8 cellular contexts compared by ENCODE assay signal in the genomic region with DNA sequence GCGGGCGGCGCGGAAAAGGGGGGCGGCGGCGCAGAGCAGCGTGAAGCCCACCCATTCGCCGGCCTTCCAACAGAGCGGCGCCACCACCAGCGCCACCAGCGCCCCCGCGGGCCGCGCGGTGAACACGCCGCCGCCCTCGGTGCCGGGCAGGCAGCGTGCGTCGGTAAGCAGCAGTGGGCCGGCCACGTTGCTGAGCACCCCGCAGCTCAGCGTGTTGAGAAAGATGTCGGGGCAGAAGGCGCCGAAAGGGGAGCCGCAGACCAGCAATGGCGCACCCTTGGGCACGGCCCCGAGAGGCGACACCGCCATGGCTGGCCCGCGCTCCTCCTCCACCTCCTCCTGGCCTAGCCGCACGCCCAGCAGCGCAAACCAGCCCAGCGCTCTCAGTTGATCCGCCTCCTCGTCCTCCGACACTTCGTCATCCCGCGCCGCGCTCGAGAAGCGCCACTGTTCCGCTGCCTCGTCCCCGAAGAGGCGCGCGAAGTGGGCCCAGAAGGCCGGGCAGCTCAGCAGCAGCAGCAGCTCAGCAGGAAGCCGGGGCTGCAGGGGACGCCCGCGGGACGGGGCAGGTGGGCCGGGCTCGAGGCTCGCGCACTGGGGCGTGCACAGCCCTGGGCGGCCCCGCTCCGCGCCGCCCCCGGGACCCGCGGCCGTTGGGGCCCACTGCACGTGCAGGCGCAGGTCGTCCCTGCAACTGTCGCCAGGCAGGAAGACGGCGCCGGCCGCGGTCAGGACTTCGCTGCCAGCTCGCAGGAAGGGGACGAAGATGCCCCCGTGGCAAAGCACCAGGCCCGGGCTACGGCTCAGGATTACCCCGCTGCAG. TPM values are rescaled to one million over a fixed set of nuclear protein-coding genes. Genes with fewer than 3 reads are reported as not detected.
DNase-seq lines count a peak whose midpoint lies in the region; ATAC-seq, FAIRE-seq and TF ChIP-seq lines count a peak whose summit lies in the region.

No MANE protein-coding gene starts in this region.

- H3K4me1 ChIP-seq in CD4-positive, alpha-beta memory T cell (ENCODE audit: insufficient read depth, low read length): peaks cover 33% of the 10 kb centered on the region
- peaks cover 26% of the 10 kb centered on the region for H3K4me1 ChIP-seq in stomach smooth muscle (ENCODE audit: control insufficient read depth, insufficient read depth, low read length)

- peak; percentile 76 to 85 (median 79) for DNase-seq in CD4-positive, alpha-beta memory T cell
- DNase-seq in RCC 7860 (ENCODE audit: low spot score) (peak; percentile 42), foreskin fibroblast (peak; percentile 69 to 88), neural crest cell (ENCODE audit: low read depth, low spot score) (peak; percentile 64)
- DNase-seq in activated effector memory CD4-positive, alpha-beta T cell treated with Interleukin-2 at 50 U/mL for 16 hours: peak; percentile 69

- peak overlapping the region; percentile 90 to 93 (median 91) for H3K4me3 Mint-ChIP-seq in CD4-positive, alpha-beta memory T cell
- H3K4me3 Mint-ChIP-seq in neural crest cell: peak overlapping the region; percentile 90

- H3K27ac ChIP-seq in CD4-positive, alpha-beta memory T cell (ENCODE audit: low read depth, low read length): peak overlapping the region; percentile 78
- H3K27ac ChIP-seq in stomach smooth muscle (ENCODE audit: low read length): peak overlapping the region; percentile 83

- peaks cover 11 to 41% (median 30%) of the 10 kb centered on the region in 4 donors for H3K4me1 Mint-ChIP-seq in CD4-positive, alpha-beta memory T cell
- H3K4me1 Mint-ChIP-seq in neural crest cell: peaks cover 20% of the 10 kb centered on the region

- peak overlapping the region; percentile 50 to 87 for H3K4me3 ChIP-seq in CD4-positive, alpha-beta memory T cell (ENCODE audit: low read length in 2 of 2)
- H3K4me3 ChIP-seq in foreskin fibroblast (ENCODE audit: low read depth in 1 of 2, low read length in 2 of 2) (peak overlapping the region; percentile 55 to 66), stomach smooth muscle (ENCODE audit: low read length in 2 of 2) (peak overlapping the region; percentile 84 to 91)

- POLR2A ChIA-PET in CD4-positive, alpha-beta memory T cell (lab: Charles Lee; ENCODE audit: partially characterized antibody): interaction anchor here (1.0 to 5.3 kb wide), 19 partner anchors 9 to 259 kb away, joined by 3 to 119 read pairs (median 7); partner anchors contain the start of genes EIF4EBP2, PPA1 and SAR1A

- H3K9me3 Mint-ChIP-seq in CD4-positive, alpha-beta memory T cell: no peaks in the 10 kb centered on the region
- no peaks in the 10 kb centered on the region for H3K9me3 Mint-ChIP-seq in neural crest cell

- H3K9ac ChIP-seq in stomach smooth muscle (ENCODE audit: low read length in 2 of 2): peak overlapping the region; percentile 75 to 79

- H3K36me3 ChIP-seq in CD4-positive, alpha-beta memory T cell (ENCODE audit: insufficient read depth, low read length): peaks cover 13% of the 10 kb centered on the region
- H3K36me3 ChIP-seq in stomach smooth muscle (ENCODE audit: control insufficient read depth in 2 of 2, insufficient read depth in 2 of 2, low read length in 2 of 2): no peaks in the 10 kb centered on the region

- intact Hi-C loops in CD4-positive, alpha-beta memory T cell (cut with micrococcal nuclease): loop anchor here (1.0 kb wide), 6 partner anchors 24 to 258 kb away; partner anchors contain the start of genes EIF4EBP2, PPA1 and SAR1A

- ATAC-seq in GM19395 (IDR thresholded peaks at IDR 0.05; ENCODE audit: unreplicated experiment) (peak; percentile 53), HG03520 (IDR thresholded peaks at IDR 0.05; ENCODE audit: unreplicated experiment) (peak; percentile 41)

- CTCF ChIA-PET in CD4-positive, alpha-beta memory T cell (lab: Charles Lee; ENCODE audit: partially characterized antibody): interaction anchor here (0.7 to 7.9 kb wide), 47 partner anchors 8 to 260 kb away, joined by 3 to 153 read pairs (median 7); partner anchors contain the start of genes EIF4EBP2, PPA1 and SAR1A

- peaks cover 9 to 24% of the 10 kb centered on the region in 2 donors for H3K36me3 Mint-ChIP-seq in CD4-positive, alpha-beta memory T cell
- peaks cover 3% of the 10 kb centered on the region for H3K36me3 Mint-ChIP-seq in neural crest cell (ENCODE audit: low read depth)

- H3K27ac Mint-ChIP-seq in CD4-positive, alpha-beta memory T cell: peak overlapping the region; percentile 77 to 99 (median 94)
- peak overlapping the region; percentile 89 for H3K27ac Mint-ChIP-seq in neural crest cell (ENCODE audit: unreplicated experiment)

- H3K27me3 Mint-ChIP-seq in CD4-positive, alpha-beta memory T cell: no peaks in the 10 kb centered on the region
- peaks cover 5% of the 10 kb centered on the region for H3K27me3 Mint-ChIP-seq in neural crest cell (ENCODE audit: low read depth)

- no peaks in the 10 kb centered on the region for H3K9me3 ChIP-seq in CD4-positive, alpha-beta memory T cell (ENCODE audit: control insufficient read depth in 1 of 2, low read length in 2 of 2)
- no peaks in the 10 kb centered on the region for H3K9me3 ChIP-seq in stomach smooth muscle (ENCODE audit: control insufficient read depth in 2 of 2, low read length in 2 of 2)

- no peak for FAIRE-seq in RCC 7860 (lab: Jason Lieb, UNC)

- peak; percentile 28 for TF ChIP-seq CTCF in foreskin fibroblast (IDR thresholded peaks at IDR 0.05; ENCODE audit: low read depth, low read length)
- peak; percentile 69 for TF ChIP-seq CTCF in neural crest cell (conservative IDR thresholded peaks at IDR 0.05)

- H3K27me3 ChIP-seq in CD4-positive, alpha-beta memory T cell (ENCODE audit: insufficient read depth, low read length): no peaks in the 10 kb centered on the region
- H3K27me3 ChIP-seq in stomach smooth muscle (ENCODE audit: control insufficient read depth in 1 of 2, insufficient read depth in 2 of 2, low read length in 2 of 2): no peaks in the 10 kb centered on the region

RNA-seq across cellular contexts. Expression of gene TYSND1, which starts 0.6 kb away (rescaled TPM):
- 10 to 100 TPM; 29.3 to 31.4 TPM for total RNA-seq in CD4-positive, alpha-beta memory T cell
- 10 to 100 TPM; 16.4 to 21.9 TPM for polyA plus RNA-seq in CD4-positive, alpha-beta memory T cell
- 17.6 and 17.7 TPM in 2 replicates for total RNA-seq in neural crest cell

RNA-seq across cellular contexts. Expression of gene AIFM2, which starts 13.3 kb away (rescaled TPM):
- 1 to 10 TPM; 4.7 to 5.8 TPM for total RNA-seq in CD4-positive, alpha-beta memory T cell
- polyA plus RNA-seq in CD4-positive, alpha-beta memory T cell: 1 to 10 TPM in 1 of 2 donors, under 1 TPM in 1; 0.68 to 2.7 TPM
- total RNA-seq in neural crest cell: 2.8 TPM in 2 replicates

RNA-seq across cellular contexts. Expression of gene SAR1A, which starts 24.4 kb away (rescaled TPM):
- total RNA-seq in CD4-positive, alpha-beta memory T cell: 100 to 1,000 TPM in 1 of 2 experiments, 10 to 100 TPM in 1; 87.3 to 100 TPM
- polyA plus RNA-seq in CD4-positive, alpha-beta memory T cell: 10 to 100 TPM; 25.2 to 30.6 TPM
- total RNA-seq in neural crest cell: 120 and 124 TPM in 2 replicates

Comparison
In these comparisons a context has a peak if more than half of its experiments do, and no peak if none do; other contexts are left out.
1. Peak in every context shown above with its lines: DNase-seq, ATAC-seq, H3K4me3 ChIP-seq and H3K27ac ChIP-seq.